Comparison of ENCODE assay signal across 8 cellular contexts in genomic region chr5:172284275-172284971, GRCh38.
DNase-seq lines count a peak whose midpoint lies in the region; ATAC-seq and TF ChIP-seq lines count a peak whose summit lies in the region.

No MANE protein-coding gene starts in this region.

- H3K27me3 Mint-ChIP-seq in memory B cell = no peaks in the 10 kb centered on the region

- H3K27ac ChIP-seq in tibial artery = peak overlapping the region; percentile 93 to 96

- intact Hi-C loops in tibial artery (cut with DNase I; ENCODE audit: low total_unique reads) = loop anchor here (5.0 to 10.0 kb wide), 2 partner anchors 97 to 280 kb away; partner anchors contain the start of genes FBXW11 and STK10

- no peaks in the 10 kb centered on the region for H3K36me3 ChIP-seq in tibial artery

- peaks cover 0 to 23% (median 15%) of the 10 kb centered on the region in 4 donors for H3K4me1 ChIP-seq in tibial artery

- H3K27ac Mint-ChIP-seq in memory B cell = peak overlapping the region; percentile 38

- H3K4me1 Mint-ChIP-seq in memory B cell = peaks cover 7% of the 10 kb centered on the region

- DNase-seq in DMS53 (lab: John Stamatoyannopoulos, UW) = peak; percentile 70
- no peak for DNase-seq in DMS53 treated with DMSO at 0.1 percent for 48 hours (lab: John Stamatoyannopoulos, UW; ENCODE audit: unreplicated experiment)
- DNase-seq in RPMI8226 = peak; percentile 15
- peak; percentile 31 for DNase-seq in dedifferentiated amniotic fluid mesenchymal stem cell (ENCODE audit: extremely low spot score)
- DNase-seq in memory B cell (ENCODE audit: low spot score in 2 of 2) = peak in 1 of 2 donors; percentile 6
- DNase-seq in tibial artery = peak in 1 of 2 donors; percentile 38

- H3K36me3 Mint-ChIP-seq in memory B cell = no peaks in the 10 kb centered on the region

- H3K4me3 ChIP-seq in tibial artery = peak overlapping the region; percentile 91 to 95

- H3K27me3 ChIP-seq in tibial artery = no peaks in the 10 kb centered on the region

- ATAC-seq in memory B cell (ENCODE audit: low read depth) (no peak), GM21515 (IDR thresholded peaks at IDR 0.05; ENCODE audit: unreplicated experiment) (no peak), HG03520 (IDR thresholded peaks at IDR 0.05; ENCODE audit: unreplicated experiment) (no peak)

- no peak for TF ChIP-seq CTCF in tibial artery (IDR thresholded peaks at IDR 0.05)

- no peaks in the 10 kb centered on the region for H3K9me3 Mint-ChIP-seq in memory B cell

- no peaks in the 10 kb centered on the region for H3K9me3 ChIP-seq in tibial artery

- peak overlapping the region; percentile 87 for H3K4me3 Mint-ChIP-seq in memory B cell
